15 cellular contexts compared by ENCODE assay signal in genomic region chr2:1483551-1483950, GRCh38.
DNase-seq lines count a peak whose midpoint lies in the region; ATAC-seq and TF ChIP-seq lines count a peak whose summit lies in the region.
"Had no signal": no experiment of that assay in that cellular context is flagged by ENCODE, and none has a peak within 500 bp of the region (broad histone marks: within the 10 kb centered on the region; RNA-seq: fewer than 3 reads in every experiment).

No MANE protein-coding gene starts in this region.

- H3K4me3 ChIP-seq in right atrium auricular region (no peak overlapping the region), coronary artery (no peak overlapping the region), esophagus muscularis mucosa (no peak overlapping the region)
- H3K4me3 ChIP-seq: A549 had no signal

- no peaks in the 10 kb centered on the region for H3K4me1 ChIP-seq in right atrium auricular region
- no peaks in the 10 kb centered on the region for H3K4me1 ChIP-seq in esophagus muscularis mucosa
- H3K4me1 ChIP-seq: A549, BE2C, Caco-2 had no signal

- intact Hi-C loops in left ventricle myocardium superior (cut with micrococcal nuclease): no loop called here
- intact Hi-C loops in sciatic nerve (cut with DNase I): no loop called here
- intact Hi-C loops in esophagus muscularis mucosa (cut with DNase I): no loop called here

- H3K9me3 ChIP-seq in right atrium auricular region (no peaks in the 10 kb centered on the region), esophagus muscularis mucosa (no peaks in the 10 kb centered on the region)
- H3K9me3 ChIP-seq: A549, BE2C, Caco-2 had no signal

- no peaks in the 10 kb centered on the region for H3K27me3 ChIP-seq in right atrium auricular region
- peaks cover 0 to 9% (median 0%) of the 10 kb centered on the region in 4 donors for H3K27me3 ChIP-seq in esophagus muscularis mucosa
- H3K27me3 ChIP-seq: BE2C had no signal

- TF ChIP-seq CTCF in right atrium auricular region (IDR thresholded peaks at IDR 0.05) (no peak), coronary artery (IDR thresholded peaks at IDR 0.05) (no peak), esophagus muscularis mucosa (IDR thresholded peaks at IDR 0.05) (no peak)

- ATAC-seq in left ventricle myocardium superior (no peak), sciatic nerve (no peak)
- ATAC-seq: A549, HepG2 had no signal

- no peaks in the 10 kb centered on the region for H3K36me3 ChIP-seq in right atrium auricular region
- H3K36me3 ChIP-seq in esophagus muscularis mucosa: peaks cover 0 to 24% (median 0%) of the 10 kb centered on the region in 4 donors
- H3K36me3 ChIP-seq: BE2C had no signal

- WGBS in esophagus muscularis mucosa: 84% methylated on average over 9 of the region's 9 CpGs

- TF ChIP-seq EP300 in esophagus muscularis mucosa (IDR thresholded peaks at IDR 0.05): no peak

- DNase-seq in right atrium auricular region (ENCODE audit: low spot score): peak; percentile 36
- no peak for DNase-seq in left ventricle myocardium superior
- peak; percentile 22 for DNase-seq in coronary artery (ENCODE audit: low spot score)
- peak; percentile 6 for DNase-seq in sciatic nerve (ENCODE audit: low spot score)
- DNase-seq in esophagus muscularis mucosa (ENCODE audit: extremely low spot score): no peak
- no peak for DNase-seq in NCI-H82 (lab: John Stamatoyannopoulos, UW)
- DNase-seq: BE2C; CD8-positive, alpha-beta memory T cell; DND-41; GDM1; HCEC 1CT; HFFc6 had no signal

- H3K27ac ChIP-seq in right atrium auricular region (no peak overlapping the region), coronary artery (no peak overlapping the region), esophagus muscularis mucosa (replicated peaks in 1 of 4) (no peak overlapping the region)
- H3K27ac ChIP-seq: A549 had no signal

- no peak for TF ChIP-seq POLR2A in esophagus muscularis mucosa (IDR thresholded peaks at IDR 0.05; ENCODE audit: low read depth)

Comparison
In these comparisons a context has a peak if more than half of its experiments do, and no peak if none do; other contexts are left out.
1. DNase-seq: peak in right atrium auricular region (single experiment), coronary artery (single experiment) and sciatic nerve (single experiment); none in left ventricle myocardium superior (single experiment), esophagus muscularis mucosa (single experiment) and NCI-H82 (single experiment).